In the genomic region with DNA sequence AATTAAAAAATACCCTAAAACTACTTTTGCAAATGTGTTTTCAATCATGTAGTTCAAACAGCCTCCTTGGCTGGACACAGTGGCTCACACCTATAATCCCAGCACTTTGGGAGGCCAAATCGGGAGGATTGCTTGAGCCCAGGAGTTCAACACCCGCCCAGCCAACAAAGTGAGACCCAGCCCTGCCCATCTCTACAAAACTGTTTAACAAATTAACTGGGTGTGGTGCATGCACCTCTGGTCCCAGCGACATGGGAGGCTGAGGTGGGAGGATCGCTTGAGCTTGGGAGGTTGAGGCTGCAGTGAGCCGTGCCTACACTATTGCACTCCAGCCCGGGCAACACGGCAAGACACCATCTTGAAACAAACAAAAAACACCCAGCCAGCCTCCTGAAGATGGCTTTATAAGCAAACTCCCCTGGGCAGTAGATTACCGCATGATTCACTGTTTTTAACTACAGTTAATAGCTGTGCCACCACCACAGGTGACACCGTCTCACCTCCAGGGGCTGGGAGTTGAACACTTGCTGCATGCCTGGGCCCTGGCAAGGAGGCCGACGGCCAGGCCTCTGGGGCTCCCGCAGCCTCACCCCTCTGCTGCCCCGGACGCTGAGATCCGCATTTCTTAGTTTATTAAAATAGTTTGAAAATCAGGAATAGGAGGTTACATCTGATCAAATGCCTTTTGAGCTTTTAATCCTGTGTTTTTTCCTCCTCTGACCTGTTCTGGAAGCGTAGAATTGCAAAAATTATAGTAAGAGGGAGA, we compare ENCODE assay signal across 17 cellular contexts. TPM values are rescaled to one million over a fixed set of nuclear protein-coding genes. Genes with fewer than 3 reads are reported as not detected.
DNase-seq lines count a peak whose midpoint lies in the region; ATAC-seq, FAIRE-seq and TF ChIP-seq lines count a peak whose summit lies in the region.
"Had no signal": no experiment of that assay in that cellular context is flagged by ENCODE, and none has a peak within 500 bp of the region (broad histone marks: within the 10 kb centered on the region; RNA-seq: fewer than 3 reads in every experiment).

No MANE protein-coding gene starts in this region.

- DNase-seq in left ventricle myocardium superior = peak; percentile 8
- no peak for DNase-seq in Right ventricle myocardium inferior (ENCODE audit: missing footprints)
- peak; percentile 53 for DNase-seq in kidney
- DNase-seq in stimulated activated effector memory CD8-positive, alpha-beta T cell treated with anti-CD3 and anti-CD28 coated beads, Interleukin-12 subunit alpha, Interleukin-12 subunit beta, amount 100 ng/mL, for 72 hours (ENCODE audit: low spot score in 2 of 2) = no peak
- no peak for DNase-seq in activated CD4-positive, alpha-beta T cell treated with anti-CD3 and anti-CD28 coated beads, Interleukin-2, amount 10 ng/mL, durations not matched to agents 24 days and 14 days
- no peak for DNase-seq in DMS79 treated with DMSO at 0.1 percent for 48 hours (lab: John Stamatoyannopoulos, UW)
- DNase-seq: ACHN, DMS79, NCI-H1105, NCI-H2081, NCI-H510A, NCI-H774, OCI-M1, SHP77 treated with DMSO at 0.1 percent for 48 hours had no signal

- intact Hi-C loops in left ventricle myocardium superior (cut with micrococcal nuclease) = no loop called here
- intact Hi-C loops in Right ventricle myocardium inferior (cut with DNase I) = no loop called here
- intact Hi-C loops in kidney (cut with DNase I) = no loop called here
- intact Hi-C loops in activated CD4-positive, alpha-beta T cell treated with anti-CD3 and anti-CD28 coated beads, Interleukin-2, amount 10 ng/mL, durations not matched to agents 24 days and 14 days (cut with micrococcal nuclease) = no loop called here

- no peak overlapping the region for H3K4me3 Mint-ChIP-seq in stimulated activated effector memory CD8-positive, alpha-beta T cell treated with anti-CD3 and anti-CD28 coated beads, Interleukin-12 subunit alpha, Interleukin-12 subunit beta, amount 100 ng/mL, for 72 hours
- no peak overlapping the region for H3K4me3 Mint-ChIP-seq in activated CD4-positive, alpha-beta T cell treated with anti-CD3 and anti-CD28 coated beads, Interleukin-2, amount 10 ng/mL, durations not matched to agents 24 days and 14 days
- H3K4me3 Mint-ChIP-seq: CD14-positive monocyte had no signal

- no peak overlapping the region for H3K9ac ChIP-seq in kidney (ENCODE audit: low read length in 2 of 2)

- no peaks in the 10 kb centered on the region for H3K27me3 Mint-ChIP-seq in activated CD4-positive, alpha-beta T cell treated with anti-CD3 and anti-CD28 coated beads, Interleukin-2, amount 10 ng/mL, durations not matched to agents 24 days and 14 days

- peaks cover 100% of the 10 kb centered on the region for H3K36me3 Mint-ChIP-seq in stimulated activated effector memory CD8-positive, alpha-beta T cell treated with anti-CD3 and anti-CD28 coated beads, Interleukin-12 subunit alpha, Interleukin-12 subunit beta, amount 100 ng/mL, for 72 hours
- peaks cover 54% of the 10 kb centered on the region for H3K36me3 Mint-ChIP-seq in activated CD4-positive, alpha-beta T cell treated with anti-CD3 and anti-CD28 coated beads, Interleukin-2, amount 10 ng/mL, durations not matched to agents 24 days and 14 days (ENCODE audit: low read depth)

- H3K36me3 ChIP-seq in HEK293 (ENCODE audit: control insufficient read depth in 2 of 2, insufficient read depth in 1 of 2, low read length in 2 of 2) = peaks cover 3 to 87% of the 10 kb centered on the region in 2 experiments; a peak in 2 of 3 replicates
- H3K36me3 ChIP-seq in kidney (ENCODE audit: control insufficient read depth in 1 of 2, insufficient read depth in 2 of 2, low read length in 2 of 2) = peaks cover 33 to 49% of the 10 kb centered on the region in 2 donors

- ATAC-seq in left ventricle myocardium superior (no peak), Right ventricle myocardium inferior (no peak)
- no peak for ATAC-seq in stimulated activated effector memory CD8-positive, alpha-beta T cell treated with anti-CD3 and anti-CD28 coated beads, Interleukin-12 subunit alpha, Interleukin-12 subunit beta, amount 100 ng/mL, for 72 hours
- ATAC-seq: K562 had no signal

- peak overlapping the region; percentile 40 for H3K27ac Mint-ChIP-seq in stimulated activated effector memory CD8-positive, alpha-beta T cell treated with anti-CD3 and anti-CD28 coated beads, Interleukin-12 subunit alpha, Interleukin-12 subunit beta, amount 100 ng/mL, for 72 hours
- no peak overlapping the region for H3K27ac Mint-ChIP-seq in activated CD4-positive, alpha-beta T cell treated with anti-CD3 and anti-CD28 coated beads, Interleukin-2, amount 10 ng/mL, durations not matched to agents 24 days and 14 days

- CTCF ChIA-PET in HEK293 (lab: Yijun Ruan, JAX) = interaction anchor here (0.8 to 1.1 kb wide), 3 partner anchors 58 to 347 kb away, joined by 3 to 5 read pairs (median 3); no protein-coding TSS in a partner anchor

- FAIRE-seq in kidney (lab: Jason Lieb, UNC) = no peak
- FAIRE-seq: K562 had no signal

- H3K4me3 ChIP-seq in HEK293 (ENCODE audit: low read depth, low read length) (no peak overlapping the region), kidney (ENCODE audit: low read length in 2 of 2) (no peak overlapping the region)
- H3K4me3 ChIP-seq: K562 had no signal

- H3K27ac ChIP-seq in HEK293 (ENCODE audit: extremely low read depth, low read depth, low read length) (no peak overlapping the region), kidney (ENCODE audit: low read depth in 2 of 2, low read length in 2 of 2) (no peak overlapping the region)

- H3K4me1 ChIP-seq in HEK293 (ENCODE audit: control insufficient read depth, insufficient read depth, low read length) (no peaks in the 10 kb centered on the region), kidney (ENCODE audit: control insufficient read depth in 1 of 2, insufficient read depth in 1 of 2, low read depth in 1 of 2, low read length in 2 of 2) (no peaks in the 10 kb centered on the region)

- POLR2A ChIA-PET in HEK293 (lab: Yijun Ruan, JAX) = interaction anchor here (0.8 to 1.0 kb wide), 3 partner anchors 12 to 16 kb away, joined by 3 to 5 read pairs (median 3); partner anchors contain the start of gene PTTG1IP

- TF ChIP-seq CTCF in HEK293 (tag by site-specific recombination; IDR thresholded peaks at IDR 0.05) (no peak), kidney (IDR thresholded peaks at IDR 0.05; ENCODE audit: borderline replicate concordance, extremely low read depth, insufficient read depth) (no peak)

- H3K4me1 Mint-ChIP-seq in stimulated activated effector memory CD8-positive, alpha-beta T cell treated with anti-CD3 and anti-CD28 coated beads, Interleukin-12 subunit alpha, Interleukin-12 subunit beta, amount 100 ng/mL, for 72 hours = peaks cover 48% of the 10 kb centered on the region
- H3K4me1 Mint-ChIP-seq in activated CD4-positive, alpha-beta T cell treated with anti-CD3 and anti-CD28 coated beads, Interleukin-2, amount 10 ng/mL, durations not matched to agents 24 days and 14 days = peaks cover 14% of the 10 kb centered on the region

- H3K9me3 ChIP-seq in HEK293 (ENCODE audit: control insufficient read depth, insufficient read depth, low read depth, low read length) (no peaks in the 10 kb centered on the region), kidney (ENCODE audit: control insufficient read depth in 1 of 2, low read length in 2 of 2) (no peaks in the 10 kb centered on the region)

- no peaks in the 10 kb centered on the region for H3K9me3 Mint-ChIP-seq in stimulated activated effector memory CD8-positive, alpha-beta T cell treated with anti-CD3 and anti-CD28 coated beads, Interleukin-12 subunit alpha, Interleukin-12 subunit beta, amount 100 ng/mL, for 72 hours
- H3K9me3 Mint-ChIP-seq in activated CD4-positive, alpha-beta T cell treated with anti-CD3 and anti-CD28 coated beads, Interleukin-2, amount 10 ng/mL, durations not matched to agents 24 days and 14 days = no peaks in the 10 kb centered on the region

TF ChIP-seq in HEK293, 187 proteins besides CTCF, POLR2A, EP300 and RAD21 (continues in another document):
- TF ChIP-seq KLF1 (tag by site-specific recombination; IDR thresholded peaks at IDR 0.05) (peak; percentile 82), ZNF449 (tag by site-specific recombination; IDR thresholded peaks at IDR 0.05) (no peak)

RNA-seq across cellular contexts. Expression of gene PTTG1IP, which starts 16.2 kb away (rescaled TPM):
- 143 TPM for total RNA-seq in left ventricle myocardium superior
- total RNA-seq in Right ventricle myocardium inferior = 160 TPM
- 378 TPM for total RNA-seq in kidney
- 187 TPM for polyA plus RNA-seq in kidney (ENCODE audit: insufficient read depth, low read depth, low replicate concordance)
- total RNA-seq in activated CD4-positive, alpha-beta T cell treated with anti-CD3 and anti-CD28 coated beads, Interleukin-2, amount 10 ng/mL, durations not matched to agents 24 days and 14 days = 44.2 and 46.5 TPM in 2 replicates

RNA-seq across cellular contexts. Expression of gene SUMO3, which starts 39.4 kb away (rescaled TPM):
- total RNA-seq in left ventricle myocardium superior (72.2 TPM), Right ventricle myocardium inferior (73.9 TPM), kidney (88.6 TPM)
- polyA plus RNA-seq in kidney (ENCODE audit: insufficient read depth, low read depth, low replicate concordance) = 89.9 TPM
- 90.3 and 90.6 TPM in 2 replicates for total RNA-seq in activated CD4-positive, alpha-beta T cell treated with anti-CD3 and anti-CD28 coated beads, Interleukin-2, amount 10 ng/mL, durations not matched to agents 24 days and 14 days

RNA-seq across cellular contexts. Expression of gene UBE2G2, which starts 55.7 kb away (rescaled TPM):
- total RNA-seq in left ventricle myocardium superior (70.0 TPM), Right ventricle myocardium inferior (66.6 TPM), kidney (86.0 TPM)
- polyA plus RNA-seq in kidney (ENCODE audit: insufficient read depth, low read depth, low replicate concordance) = 39.4 TPM
- total RNA-seq in activated CD4-positive, alpha-beta T cell treated with anti-CD3 and anti-CD28 coated beads, Interleukin-2, amount 10 ng/mL, durations not matched to agents 24 days and 14 days = 143 and 148 TPM in 2 replicates

Comparison
In these comparisons a context has a peak if more than half of its experiments do, and no peak if none do; other contexts are left out.
1. DNase-seq: peak in left ventricle myocardium superior (single experiment) and kidney (single experiment); none in Right ventricle myocardium inferior (single experiment), stimulated activated effector memory CD8-positive, alpha-beta T cell treated with anti-CD3 and anti-CD28 coated beads, Interleukin-12 subunit alpha, Interleukin-12 subunit beta, amount 100 ng/mL, for 72 hours (0 of 2), activated CD4-positive, alpha-beta T cell treated with anti-CD3 and anti-CD28 coated beads, Interleukin-2, amount 10 ng/mL, durations not matched to agents 24 days and 14 days (single experiment) and DMS79 treated with DMSO at 0.1 percent for 48 hours (single experiment).